In the genomic region with DNA sequence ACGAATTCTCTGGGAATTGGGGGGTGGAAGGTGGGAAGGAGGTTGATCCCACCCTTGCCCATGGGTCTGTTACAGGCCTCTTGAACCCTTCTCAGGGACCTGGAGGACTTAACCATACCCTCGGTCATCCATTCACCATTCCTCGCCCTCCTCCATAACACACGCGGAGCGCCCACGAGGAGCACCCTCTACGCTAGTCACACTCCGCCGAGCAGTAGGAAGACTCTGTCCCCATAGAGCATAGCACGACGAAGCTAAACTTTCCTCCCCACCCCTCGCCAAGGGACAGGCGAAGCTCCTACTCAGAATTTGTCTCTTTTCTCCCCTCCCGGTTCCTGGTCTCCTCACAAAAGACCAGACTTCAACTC, we compare ENCODE assay signal across 8 cellular contexts. TPM values are rescaled to one million over a fixed set of nuclear protein-coding genes. Genes with fewer than 3 reads are reported as not detected.
DNase-seq lines count a peak whose midpoint lies in the region; ATAC-seq and TF ChIP-seq lines count a peak whose summit lies in the region.

No MANE protein-coding gene starts in this region.

- peaks cover under 1 to 22% (median 8%) of the 10 kb centered on the region in 4 donors for H3K4me1 ChIP-seq in Peyer's patch
- H3K4me1 ChIP-seq in esophagus (ENCODE audit: control insufficient read depth in 2 of 2, insufficient read depth in 2 of 2, low read length in 1 of 2) = peaks cover 0 to 10% of the 10 kb centered on the region in 2 donors
- peaks cover 3% of the 10 kb centered on the region for H3K4me1 ChIP-seq in parathyroid adenoma

- H3K79me2 ChIP-seq in parathyroid adenoma = peaks cover 28% of the 10 kb centered on the region

- no peak for TF ChIP-seq POLR2A in Peyer's patch (IDR thresholded peaks at IDR 0.05)

- H3K27me3 ChIP-seq in Peyer's patch = no peaks in the 10 kb centered on the region
- no peaks in the 10 kb centered on the region for H3K27me3 ChIP-seq in esophagus (ENCODE audit: control insufficient read depth in 1 of 2, insufficient read depth in 2 of 2, low read length in 2 of 2)
- no peaks in the 10 kb centered on the region for H3K27me3 ChIP-seq in parathyroid adenoma (ENCODE audit: control insufficient read depth, insufficient read depth, low read length)

- H3K27ac Mint-ChIP-seq in Calu3 (ENCODE audit: unreplicated experiment) = peak overlapping the region; percentile 85

- H3K4me3 Mint-ChIP-seq in Calu3 (ENCODE audit: low read depth, unreplicated experiment) = peak overlapping the region; percentile 67

- intact Hi-C loops in Calu3 (cut with micrococcal nuclease; ENCODE audit: unreplicated experiment) = no loop called here

- peaks cover 34% of the 10 kb centered on the region for H3K36me3 Mint-ChIP-seq in Calu3 (ENCODE audit: insufficient read depth, unreplicated experiment)

- TF ChIP-seq CTCF in Calu3 (IDR thresholded peaks at IDR 0.05; ENCODE audit: unreplicated experiment) (no peak), Peyer's patch (IDR thresholded peaks at IDR 0.05) (no peak), parathyroid adenoma (IDR thresholded peaks at IDR 0.05) (no peak)

- H3K27ac ChIP-seq in Peyer's patch (peak overlapping the region; percentile 88 to 98 (median 94)), esophagus (ENCODE audit: low read depth in 2 of 2, low read length in 1 of 2) (peak overlapping the region; percentile 98 to 99), parathyroid adenoma (peak overlapping the region; percentile 75)

- H3K4me1 Mint-ChIP-seq in Calu3 (ENCODE audit: low read depth, unreplicated experiment) = peaks cover 27% of the 10 kb centered on the region

- no peaks in the 10 kb centered on the region for H3K36me3 ChIP-seq in Peyer's patch
- no peaks in the 10 kb centered on the region for H3K36me3 ChIP-seq in esophagus (ENCODE audit: control insufficient read depth in 2 of 2, insufficient read depth in 2 of 2, low read length in 1 of 2)
- H3K36me3 ChIP-seq in parathyroid adenoma (ENCODE audit: control insufficient read depth, insufficient read depth, low read length) = no peaks in the 10 kb centered on the region

- no peaks in the 10 kb centered on the region for H3K9me3 ChIP-seq in Peyer's patch
- H3K9me3 ChIP-seq in esophagus (ENCODE audit: control insufficient read depth in 2 of 2, insufficient read depth in 1 of 2, low read depth in 1 of 2, low read length in 1 of 2) = no peaks in the 10 kb centered on the region
- no peaks in the 10 kb centered on the region for H3K9me3 ChIP-seq in parathyroid adenoma (ENCODE audit: control insufficient read depth, low read length)

- peak overlapping the region; percentile 90 for H2AFZ ChIP-seq in parathyroid adenoma

- CTCF ChIA-PET in Calu3 (lab: Charles Lee) = interaction anchor here (1.0 to 2.1 kb wide), 3 partner anchors 10 to 32 kb away, joined by 3 to 7 read pairs (median 3); no protein-coding TSS in a partner anchor

- ATAC-seq in GM19397 (IDR thresholded peaks at IDR 0.05; ENCODE audit: unreplicated experiment) (no peak), HG02623 (IDR thresholded peaks at IDR 0.05; ENCODE audit: unreplicated experiment) (no peak)

- no peak for DNase-seq in Calu3
- DNase-seq in Peyer's patch = peak in 2 of 3 donors; percentile 53 to 56
- DNase-seq in inferior parietal cortex (ENCODE audit: extremely low spot score) = no peak
- DNase-seq in hippocampal formation (lab: John Stamatoyannopoulos, UW) = no peak

- no peak overlapping the region for H3K9ac ChIP-seq in parathyroid adenoma

- BruUV-seq in Calu3 (replicated peaks; lab: Mats Ljungman, UMichigan) = TSS peak; percentile 67

- no peaks in the 10 kb centered on the region for H3K27me3 Mint-ChIP-seq in Calu3 (ENCODE audit: unreplicated experiment)

- no peaks in the 10 kb centered on the region for H3K9me3 Mint-ChIP-seq in Calu3 (ENCODE audit: low read depth, unreplicated experiment)

- WGBS in esophagus, 2 donors = 88 to 89% methylated on average over 15 of the region's 15 CpGs

- peak overlapping the region; percentile 64 for H3K4me2 ChIP-seq in parathyroid adenoma (ENCODE audit: low read length)

- H3K4me3 ChIP-seq in Peyer's patch (peak overlapping the region; percentile 70 to 99 (median 88)), esophagus (ENCODE audit: low read depth in 1 of 2, low read length in 2 of 2) (peak overlapping the region; percentile 99 to 100), parathyroid adenoma (ENCODE audit: low read depth, low read length) (peak overlapping the region; percentile 86)

RNA-seq across cellular contexts. Expression of gene ITSN2, which starts 0.6 kb away (rescaled TPM):
- total RNA-seq in Calu3 (2022) (44.3 and 45.4 TPM in 2 replicates), Peyer's patch (100 to 1,000 TPM in 1 of 4 donors, 10 to 100 TPM in 3; 35.6 to 112 (median 46.4) TPM)
- 10 to 100 TPM; 33.2 to 61.0 TPM for polyA plus RNA-seq in esophagus

Comparison
In these comparisons a context has a peak if more than half of its experiments do, and no peak if none do; other contexts are left out.
1. DNase-seq: peak in Peyer's patch (2 of 3); none in Calu3 (single experiment), inferior parietal cortex (single experiment) and hippocampal formation (0 of 2).
2. Peak in every context shown above with its lines, with median percentiles within 50 percentile points of each other: H3K27ac ChIP-seq and H3K4me3 ChIP-seq.